In the genomic region with DNA sequence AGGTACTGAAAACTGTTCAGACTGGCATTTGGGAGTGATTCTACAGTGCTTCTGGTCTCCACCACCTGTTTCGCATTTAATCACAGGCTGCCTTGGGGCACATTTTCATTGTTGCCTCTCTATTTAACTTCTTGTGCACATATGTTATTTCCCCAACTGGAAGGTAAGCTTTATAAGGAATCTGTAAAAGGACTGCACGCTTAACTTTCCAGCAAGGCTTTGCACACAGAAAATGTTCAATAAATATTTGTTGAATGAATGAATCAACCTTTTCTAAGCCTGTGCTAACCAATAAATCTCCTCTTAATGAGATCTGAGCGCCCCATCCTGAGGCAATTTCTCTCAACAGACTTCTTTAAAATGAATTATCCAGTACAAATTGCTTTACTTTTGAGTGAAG, we compare ENCODE assay signal across 15 cellular contexts.
A peak's percentile ranks its signal among the peaks of the same experiment; 100 is the strongest.
DNase-seq lines count a peak whose midpoint lies in the region; ATAC-seq and TF ChIP-seq lines count a peak whose summit lies in the region.
"Had no signal": no experiment of that assay in that cellular context is flagged by ENCODE, and none has a peak within 500 bp of the region (broad histone marks: within the 10 kb centered on the region; RNA-seq: fewer than 3 reads in every experiment).

No MANE protein-coding gene starts in this region.

- H3K79me2 ChIP-seq in PC-9 (ENCODE audit: low read depth) = peaks cover 22% of the 10 kb centered on the region

- CTCF ChIA-PET in PC-9 (lab: Charles Lee) = no interaction called here

- 0 out of 2 replicates have a peak overlapping the region, but pooled peaks have one; percentile 15 for H3K4me3 Mint-ChIP-seq in HFFc6
- no peak overlapping the region for H3K4me3 Mint-ChIP-seq in mesothelial cell of epicardium
- H3K4me3 Mint-ChIP-seq: activated naive CD8-positive, alpha-beta T cell had no signal

- no peak overlapping the region for H2AFZ ChIP-seq in PC-9

- H3K27ac ChIP-seq in C4-2B (peak overlapping the region; percentile 86), PC-9 (peak overlapping the region; percentile 97)
- H3K27ac ChIP-seq: BLaER1, body of pancreas, colonic mucosa had no signal

- in situ Hi-C loops in ACHN (cut with HindIII; ENCODE audit: low pct_ligation_motif_present, low pct_unique_long_range_greater_than_20kb, low sequenced_read_pairs) = no loop called here

- BruUV-seq in PC-9 (replicated peaks; lab: Mats Ljungman, UMichigan) = no TSS peak

- H3K36me3 Mint-ChIP-seq in HFFc6 (ENCODE audit: low read depth) (no peaks in the 10 kb centered on the region; the same call in 1 of the 2 replicates), mesothelial cell of epicardium (no peaks in the 10 kb centered on the region)
- H3K36me3 Mint-ChIP-seq: activated naive CD8-positive, alpha-beta T cell had no signal

- no peak for ATAC-seq in GM18502 (IDR thresholded peaks at IDR 0.05; ENCODE audit: poor library complexity, unreplicated experiment)
- ATAC-seq: body of pancreas had no signal

- H3K9me3 Mint-ChIP-seq in HFFc6 = no peaks in the 10 kb centered on the region
- H3K9me3 Mint-ChIP-seq in mesothelial cell of epicardium = no peaks in the 10 kb centered on the region

- H3K9me2 ChIP-seq in PC-9 (ENCODE audit: insufficient read depth) = no peaks in the 10 kb centered on the region

- H3K27ac Mint-ChIP-seq in HFFc6 (peak overlapping the region; percentile 93), mesothelial cell of epicardium (peak overlapping the region; percentile 58)
- H3K27ac Mint-ChIP-seq: activated naive CD8-positive, alpha-beta T cell had no signal

- H3K9me3 ChIP-seq in PC-9 (ENCODE audit: insufficient read depth, low read depth) = no peaks in the 10 kb centered on the region
- H3K9me3 ChIP-seq: BLaER1, body of pancreas, colonic mucosa had no signal

- H3K36me3 ChIP-seq in PC-9 (ENCODE audit: low read depth) = no peaks in the 10 kb centered on the region
- H3K36me3 ChIP-seq: BLaER1, colonic mucosa had no signal

- no peak overlapping the region for H3K4me3 ChIP-seq in PC-9
- H3K4me3 ChIP-seq: BLaER1, body of pancreas, colonic mucosa, skin epidermis had no signal

- no peaks in the 10 kb centered on the region for H4K20me1 ChIP-seq in PC-9 (ENCODE audit: insufficient read depth)
- H4K20me1 ChIP-seq: BLaER1 had no signal

- peaks cover 68% of the 10 kb centered on the region for H3K4me1 ChIP-seq in PC-9 (replicated peaks; ENCODE audit: insufficient read depth)
- H3K4me1 ChIP-seq: BLaER1, colonic mucosa had no signal

- H3K4me1 Mint-ChIP-seq in HFFc6 (ENCODE audit: low read depth) = peaks cover 90% of the 10 kb centered on the region
- peaks cover 71% of the 10 kb centered on the region for H3K4me1 Mint-ChIP-seq in mesothelial cell of epicardium

- H3K27me3 ChIP-seq in PC-9 (ENCODE audit: insufficient read depth, low read depth) = no peaks in the 10 kb centered on the region
- H3K27me3 ChIP-seq: BLaER1, body of pancreas, colonic mucosa had no signal

- DNase-seq in HFFc6 (peak; percentile 39), PC-9 (peak in 1 of 2 experiments; percentile 69), mesothelial cell of epicardium (ENCODE audit: low spot score in 2 of 2, unreplicated experiment in 2 of 2) (no peak), T-helper 1 cell (no peak), ACHN (no peak)
- DNase-seq: activated T-cell treated with anti-CD3 and anti-CD28 coated beads for 4 hours; body of pancreas; colonic mucosa; NCI-H510A; stimulated activated CD4-positive, alpha-beta T cell treated with anti-CD3 and anti-CD28 coated beads, Interleukin-4, amount 100 ng/mL, for 24 hours had no signal

- intact Hi-C loops in PC-9 (cut with micrococcal nuclease; ENCODE audit: unreplicated experiment) = no loop called here

- H3K27me3 Mint-ChIP-seq in HFFc6 (ENCODE audit: insufficient read depth) (no peaks in the 10 kb centered on the region; the same call in 1 of the 2 replicates), mesothelial cell of epicardium (ENCODE audit: low read depth) (peaks cover 1% of the 10 kb centered on the region)

- H3F3A ChIP-seq in PC-9 (ENCODE audit: insufficient read depth, low read depth) = peaks cover 69% of the 10 kb centered on the region

- TF ChIP-seq CTCF in C4-2B (conservative IDR thresholded peaks at IDR 0.05) (no peak), HFFc6 (IDR thresholded peaks at IDR 0.05) (no peak), PC-9 (conservative IDR thresholded peaks at IDR 0.05) (no peak), mesothelial cell of epicardium (IDR thresholded peaks at IDR 0.05; ENCODE audit: unreplicated experiment) (no peak)

- POLR2A ChIA-PET in PC-9 (lab: Charles Lee; ENCODE audit: unreplicated experiment) = no interaction called here

- peak overlapping the region; percentile 69 for H3K4me2 ChIP-seq in PC-9
- H3K4me2 ChIP-seq: BLaER1 had no signal
